In genomic region chr6:149060985-149061760, GRCh38 we compare ENCODE assay signal across 1 cellular context.
TF ChIP-seq lines count a peak whose summit lies in the region.

No MANE protein-coding gene starts in this region.

TF ChIP-seq in GM23338, 12 proteins besides CTCF, POLR2A, EP300 and RAD21:
- TF ChIP-seq ZNF462 (CRISPR knock-in tag; IDR thresholded peaks at IDR 0.05) (no peak), JUNB (IDR thresholded peaks at IDR 0.05; ENCODE audit: unreplicated experiment) (no peak), STAT1 (IDR thresholded peaks at IDR 0.05; ENCODE audit: unreplicated experiment) (no peak), ZNF331 (CRISPR knock-in tag; IDR thresholded peaks at IDR 0.05; ENCODE audit: low read depth) (no peak), ZNF114 (CRISPR knock-in tag; IDR thresholded peaks at IDR 0.05) (no peak), EZH2phosphoT487 (IDR thresholded peaks at IDR 0.05; ENCODE audit: unreplicated experiment) (no peak), POLR2AphosphoS5 (IDR thresholded peaks at IDR 0.05; ENCODE audit: low read depth) (no peak), ETS1 (IDR thresholded peaks at IDR 0.05) (no peak), EZH2 (IDR thresholded peaks at IDR 0.05; ENCODE audit: low read depth, unreplicated experiment) (no peak), CREB1 (CRISPR knock-in tag; IDR thresholded peaks at IDR 0.05; ENCODE audit: low read depth) (no peak), REST (IDR thresholded peaks at IDR 0.05; ENCODE audit: unreplicated experiment) (no peak)
